28 cellular contexts compared by ENCODE assay signal in genomic region chr6:125136378-125136777, GRCh38.
"Had no signal": no experiment of that assay in that cellular context is flagged by ENCODE, and none has a peak within 500 bp of the region (broad histone marks: within the 10 kb centered on the region; RNA-seq: fewer than 3 reads in every experiment).

No MANE protein-coding gene starts in this region.

- DNase-seq: naive thymus-derived CD4-positive, alpha-beta T cell; natural killer cell; ovary; posterior cingulate gyrus; psoas muscle; right cardiac atrium; spleen; stimulated activated CD4-positive, alpha-beta T cell treated with anti-CD3 and anti-CD28 coated beads, Interleukin-12 subunit alpha, Interleukin-12 subunit beta, amount 100 ng/mL, for 4 hours; stimulated activated CD4-positive, alpha-beta T cell treated with anti-CD3 and anti-CD28 coated beads, Interleukin-1b, Interleukin-23, amount 100 ng/mL, for 48 hours; stimulated activated CD4-positive, alpha-beta T cell treated with anti-CD3 and anti-CD28 coated beads, Interleukin-4, amount 100 ng/mL, for 1 hour; stimulated activated CD4-positive, alpha-beta T cell treated with anti-CD3 and anti-CD28 coated beads, Interleukin-4, amount 100 ng/mL, for 4 hours; stimulated activated CD8-positive, alpha-beta memory T cell treated with anti-CD3 and anti-CD28 coated beads, Interleukin-4, amount 100 ng/mL, for 48 hours; stimulated activated naive CD4-positive, alpha-beta T cell; stimulated activated naive CD8-positive, alpha-beta T cell treated with anti-CD3 and anti-CD28 coated beads, Interleukin-15, amount 100 ng/mL, for 72 hours; stimulated activated naive CD8-positive, alpha-beta T cell treated with anti-CD3 and anti-CD28 coated beads, Interleukin-15, Interleukin-2, amounts not matched to agents 100 U/mL and 50 U/mL, for 24 hours; substantia nigra; testis; tibial artery; transverse colon; upper lobe of right lung; uterus had no signal

- H3K36me3 ChIP-seq: neural progenitor cell, ovary, spleen, suprapubic skin, tibial artery, transverse colon, upper lobe of right lung, uterus had no signal

- H3K4me2 ChIP-seq: neural progenitor cell, smooth muscle cell had no signal

- H3K27me3 ChIP-seq: neural progenitor cell, ovary, spleen, suprapubic skin, testis, tibial artery, upper lobe of right lung, uterus had no signal

- H3K27ac ChIP-seq: neural progenitor cell, ovary, parathyroid adenoma, psoas muscle, skin epidermis, spleen, suprapubic skin, testis, tibial artery, transverse colon, upper lobe of right lung, uterus had no signal

- H3K9ac ChIP-seq: neural progenitor cell, parathyroid adenoma had no signal

- ATAC-seq: naive thymus-derived CD4-positive, alpha-beta T cell; natural killer cell; psoas muscle; right cardiac atrium; sciatic nerve; stimulated activated memory B cell treated with anti-CD40 and anti-IgM and Interleukin-4, amounts not matched to agents 10 μg/mL and 1 μg/mL and 100 μg/mL, for 72 hours; stimulated activated naive CD8-positive, alpha-beta T cell treated with anti-CD3 and anti-CD28 coated beads, Interleukin-15, amount 100 ng/mL, for 72 hours; stimulated activated naive CD8-positive, alpha-beta T cell treated with anti-CD3 and anti-CD28 coated beads, Interleukin-15, Interleukin-2, amounts not matched to agents 100 U/mL and 50 U/mL, for 24 hours; upper lobe of right lung had no signal

- H3K9me3 ChIP-seq: ovary, psoas muscle, spleen, suprapubic skin, testis, tibial artery, transverse colon, upper lobe of right lung, uterus had no signal

- H3K4me1 ChIP-seq: neural progenitor cell, parathyroid adenoma, psoas muscle, spleen, suprapubic skin, testis, transverse colon, upper lobe of right lung, uterus had no signal

- H3K4me3 ChIP-seq: neural progenitor cell, ovary, psoas muscle, skin epidermis, smooth muscle cell, spleen, suprapubic skin, testis, tibial artery, transverse colon, upper lobe of right lung, uterus had no signal

- H2AFZ ChIP-seq: neural progenitor cell, parathyroid adenoma had no signal

- H3K79me2 ChIP-seq: parathyroid adenoma had no signal
